Comparison of ENCODE assay signal across 8 cellular contexts in the genomic region with DNA sequence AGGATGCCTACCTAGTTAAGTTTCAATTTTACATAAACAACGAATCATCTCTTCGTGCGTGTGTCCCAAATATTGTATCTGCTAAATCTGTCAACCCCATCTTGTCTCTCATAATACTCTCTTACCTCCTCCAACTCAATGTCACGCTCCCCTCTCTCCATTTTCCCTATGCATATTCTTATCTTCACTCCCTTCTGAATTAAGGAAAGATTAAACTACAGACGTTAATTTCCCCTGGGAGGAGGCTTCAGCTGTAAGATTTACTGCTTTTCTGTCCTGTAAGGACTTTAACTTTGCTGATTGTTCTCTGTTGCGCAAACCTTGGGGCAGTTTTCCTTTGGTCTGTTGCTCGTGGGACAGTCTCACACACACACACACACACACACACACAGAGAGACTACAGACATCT. TPM values are rescaled to one million over a fixed set of nuclear protein-coding genes. Genes with fewer than 3 reads are reported as not detected.
A peak's percentile ranks its signal among the peaks of the same experiment; 100 is the strongest.
DNase-seq lines count a peak whose midpoint lies in the region; ATAC-seq and TF ChIP-seq lines count a peak whose summit lies in the region.

No MANE protein-coding gene starts in this region.

- peaks cover 20% of the 10 kb centered on the region; the same call in 1 of the 2 replicates for H3K79me2 ChIP-seq in GM23248 (ENCODE audit: insufficient read depth)

- no peak for TF ChIP-seq EP300 in esophagus muscularis mucosa (IDR thresholded peaks at IDR 0.05)

- TF ChIP-seq POLR2A in esophagus muscularis mucosa (IDR thresholded peaks at IDR 0.05; ENCODE audit: low read depth), result no peak

- no peaks in the 10 kb centered on the region for H3K27me3 Mint-ChIP-seq in CD4-positive, CD25-positive, alpha-beta regulatory T cell
- H3K27me3 Mint-ChIP-seq in nephron progenitor cell (ENCODE audit: low read depth, poor library complexity), result no peaks in the 10 kb centered on the region

- WGBS in GM23248 (ENCODE audit: low coverage in 1 of 2, low lambda C conversion rate in 2 of 2, missing lambda C conversion rate in 2 of 2), 2 experiments, result 1 to 2% methylated on average over 7 of the region's 7 CpGs
- WGBS in esophagus muscularis mucosa, result 39% methylated on average over 7 of the region's 7 CpGs

- H3F3A ChIP-seq in GM23248 (ENCODE audit: insufficient read depth), result no peaks in the 10 kb centered on the region

- no peaks in the 10 kb centered on the region for H3K36me3 ChIP-seq in CD4-positive, CD25-positive, alpha-beta regulatory T cell (ENCODE audit: control insufficient read depth, insufficient read depth, low read length)
- H3K36me3 ChIP-seq in GM23248 (ENCODE audit: low read depth) (no peaks in the 10 kb centered on the region), esophagus muscularis mucosa (no peaks in the 10 kb centered on the region)

- peak overlapping the region; percentile 97 for H3K9ac ChIP-seq in GM23248

- H3K9me3 ChIP-seq in CD4-positive, CD25-positive, alpha-beta regulatory T cell (ENCODE audit: control insufficient read depth in 2 of 2, low read length in 2 of 2), result no peaks in the 10 kb centered on the region
- no peaks in the 10 kb centered on the region for H3K9me3 ChIP-seq in GM23248 (ENCODE audit: low read depth)
- H3K9me3 ChIP-seq in esophagus muscularis mucosa, result no peaks in the 10 kb centered on the region

- in situ Hi-C loops in GM23248 (cut with MboI), result no loop called here

- H3K4me3 Mint-ChIP-seq in CD4-positive, CD25-positive, alpha-beta regulatory T cell, result peak overlapping the region; percentile 93 to 100 (median 96)
- H3K4me3 Mint-ChIP-seq in nephron progenitor cell, result peak overlapping the region; percentile 97

- no peaks in the 10 kb centered on the region for H3K36me3 Mint-ChIP-seq in CD4-positive, CD25-positive, alpha-beta regulatory T cell
- no peaks in the 10 kb centered on the region for H3K36me3 Mint-ChIP-seq in nephron progenitor cell (ENCODE audit: low read depth)

- H2AFZ ChIP-seq in GM23248, result peak overlapping the region; percentile 100

- H3K27me3 ChIP-seq in CD4-positive, CD25-positive, alpha-beta regulatory T cell (ENCODE audit: control insufficient read depth, insufficient read depth, low read length), result no peaks in the 10 kb centered on the region
- H3K27me3 ChIP-seq in GM23248 (replicated peaks; ENCODE audit: insufficient read depth), result no peaks in the 10 kb centered on the region
- no peaks in the 10 kb centered on the region for H3K27me3 ChIP-seq in esophagus muscularis mucosa

- H3K4me1 ChIP-seq in CD4-positive, CD25-positive, alpha-beta regulatory T cell (ENCODE audit: control insufficient read depth, insufficient read depth, low read length, poor library complexity, severe bottlenecking), result peaks cover 5% of the 10 kb centered on the region
- H3K4me1 ChIP-seq in GM23248 (ENCODE audit: insufficient read depth), result peaks cover 9% of the 10 kb centered on the region
- H3K4me1 ChIP-seq in esophagus muscularis mucosa, result peaks cover 0 to 26% (median 18%) of the 10 kb centered on the region in 4 donors

- H4K20me1 ChIP-seq in GM23248 (ENCODE audit: insufficient read depth), result no peaks in the 10 kb centered on the region

- H3K9me2 ChIP-seq in GM23248 (ENCODE audit: insufficient read depth), result no peaks in the 10 kb centered on the region

- no peaks in the 10 kb centered on the region for H3K9me3 Mint-ChIP-seq in CD4-positive, CD25-positive, alpha-beta regulatory T cell
- H3K9me3 Mint-ChIP-seq in nephron progenitor cell, result peaks cover 28% of the 10 kb centered on the region

- peaks cover 9 to 48% (median 26%) of the 10 kb centered on the region in 4 donors for H3K4me1 Mint-ChIP-seq in CD4-positive, CD25-positive, alpha-beta regulatory T cell
- peaks cover 27% of the 10 kb centered on the region for H3K4me1 Mint-ChIP-seq in nephron progenitor cell

- no peak for ATAC-seq in CD4-positive, CD25-positive, alpha-beta regulatory T cell (ENCODE audit: low read depth in 2 of 2)

- no peak for TF ChIP-seq CTCF in esophagus muscularis mucosa (IDR thresholded peaks at IDR 0.05)
- no peak for TF ChIP-seq CTCF in nephron progenitor cell (IDR thresholded peaks at IDR 0.05)

- peak overlapping the region; percentile 96 to 98 (median 98) for H3K27ac Mint-ChIP-seq in CD4-positive, CD25-positive, alpha-beta regulatory T cell
- peak overlapping the region; percentile 99 for H3K27ac Mint-ChIP-seq in nephron progenitor cell

- H3K4me3 ChIP-seq in CD4-positive, CD25-positive, alpha-beta regulatory T cell (ENCODE audit: low read depth, low read length), result peak overlapping the region; percentile 95
- peak overlapping the region; percentile 100 for H3K4me3 ChIP-seq in GM23248
- peak overlapping the region; percentile 62 to 72 (median 67) for H3K4me3 ChIP-seq in esophagus muscularis mucosa

- peak overlapping the region; percentile 76 for H3K27ac ChIP-seq in CD4-positive, CD25-positive, alpha-beta regulatory T cell (ENCODE audit: insufficient read depth, low read length, poor library complexity, severe bottlenecking)
- H3K27ac ChIP-seq in GM23248, result peak overlapping the region; percentile 91
- H3K27ac ChIP-seq in esophagus muscularis mucosa (replicated peaks in 1 of 4), result peak overlapping the region; percentile 78 to 84 (median 82)

- intact Hi-C loops in esophagus muscularis mucosa (cut with DNase I), result loop anchor here (10.0 kb wide), 2 partner anchors 118 to 542 kb away; a partner anchor contains a TSS

- peak overlapping the region; percentile 86 for H3K4me2 ChIP-seq in GM23248 (ENCODE audit: unreplicated experiment)

- peak in 1 of 3 donors; percentile 31 for DNase-seq in CD4-positive, CD25-positive, alpha-beta regulatory T cell
- DNase-seq in GM23248 (peak; percentile 44), SW480 (ENCODE audit: low spot score) (peak; percentile 28), esophagus muscularis mucosa (ENCODE audit: extremely low spot score) (no peak), nephron progenitor cell (no peak), 8988T (no peak), NCI-H774 (lab: John Stamatoyannopoulos, UW) (no peak), NCI-H1048 (lab: John Stamatoyannopoulos, UW) (no peak)

RNA-seq across cellular contexts. Expression of a gene that starts 0.5 kb away (rescaled TPM):
- total RNA-seq in CD4-positive, CD25-positive, alpha-beta regulatory T cell, result 22.1 TPM
- polyA plus RNA-seq in CD4-positive, CD25-positive, alpha-beta regulatory T cell, result 10 to 100 TPM; 16.4 to 22.9 (median 18.9) TPM
- total RNA-seq in GM23248 (2014; rRNA removed; shearing (Covaris generic)), result 12.2 and 14.2 TPM in 2 replicates
- 5.0 and 5.5 TPM in 2 replicates for polyA plus RNA-seq in GM23248 (2016; fragmentation: Nextera tagmentation; extraction: Ambion mirVana)
- total RNA-seq in esophagus muscularis mucosa, result 10 to 100 TPM; 32.3 to 46.9 (median 37.5) TPM

Comparison
In these comparisons a context has a peak if more than half of its experiments do, and no peak if none do; other contexts are left out.
1. DNase-seq: peak in GM23248 (single experiment) and SW480 (single experiment); none in esophagus muscularis mucosa (single experiment), nephron progenitor cell (single experiment), 8988T (single experiment), NCI-H774 (single experiment) and NCI-H1048 (single experiment).
2. Peak in every context shown above with its lines, with median percentiles within 50 percentile points of each other: H3K27ac ChIP-seq and H3K4me3 ChIP-seq.